ENCODE assay signal across 34 cellular contexts in genomic region chr6:39400026-39400425, GRCh38.
"Had no signal": no experiment of that assay in that cellular context is flagged by ENCODE, and none has a peak within 500 bp of the region (broad histone marks: within the 10 kb centered on the region; RNA-seq: fewer than 3 reads in every experiment).

No MANE protein-coding gene starts in this region.

- H3K4me2 ChIP-seq: KMS-11 had no signal

- H3K27me3 ChIP-seq: MG63 had no signal

- H3K36me3 ChIP-seq: MG63 had no signal

- H3K9me3 ChIP-seq: MG63 had no signal

- H3K4me3 ChIP-seq: MG63 had no signal

- H3K27ac ChIP-seq: KMS-11 had no signal

- DNase-seq: Karpas-422, Kasumi-1, MG63, MM.1S, MV-4-11, NCI-H1092, NCI-H1092 treated with DMSO at 0.1 percent for 48 hours, NCI-H1105, NCI-H1105 treated with DMSO at 0.1 percent for 48 hours, NCI-H1417, NCI-H1417 treated with DMSO at 0.1 percent for 48 hours, NCI-H1436, NCI-H1436 treated with DMSO at 0.1 percent for 48 hours, NCI-H146, NCI-H1694, NCI-H1694 treated with DMSO at 0.1 percent for 48 hours, NCI-H187, NCI-H187 treated with DMSO at 0.1 percent for 48 hours, NCI-H1930, NCI-H2029, NCI-H2029 treated with DMSO at 0.1 percent for 48 hours, NCI-H2081, NCI-H2081 treated with DMSO at 0.1 percent for 48 hours, NCI-H2107, NCI-H2171, NCI-H2171 treated with DMSO at 0.1 percent for 48 hours, NCI-H2227 treated with DMSO at 0.1 percent for 48 hours, NCI-H226, NCI-H345, NCI-H446, NCI-H446 treated with DMSO at 0.1 percent for 48 hours, NCI-H510A, NCI-H510A treated with DMSO at 0.1 percent for 48 hours had no signal

- H3K9ac ChIP-seq: KMS-11 had no signal
